In the genomic region with DNA sequence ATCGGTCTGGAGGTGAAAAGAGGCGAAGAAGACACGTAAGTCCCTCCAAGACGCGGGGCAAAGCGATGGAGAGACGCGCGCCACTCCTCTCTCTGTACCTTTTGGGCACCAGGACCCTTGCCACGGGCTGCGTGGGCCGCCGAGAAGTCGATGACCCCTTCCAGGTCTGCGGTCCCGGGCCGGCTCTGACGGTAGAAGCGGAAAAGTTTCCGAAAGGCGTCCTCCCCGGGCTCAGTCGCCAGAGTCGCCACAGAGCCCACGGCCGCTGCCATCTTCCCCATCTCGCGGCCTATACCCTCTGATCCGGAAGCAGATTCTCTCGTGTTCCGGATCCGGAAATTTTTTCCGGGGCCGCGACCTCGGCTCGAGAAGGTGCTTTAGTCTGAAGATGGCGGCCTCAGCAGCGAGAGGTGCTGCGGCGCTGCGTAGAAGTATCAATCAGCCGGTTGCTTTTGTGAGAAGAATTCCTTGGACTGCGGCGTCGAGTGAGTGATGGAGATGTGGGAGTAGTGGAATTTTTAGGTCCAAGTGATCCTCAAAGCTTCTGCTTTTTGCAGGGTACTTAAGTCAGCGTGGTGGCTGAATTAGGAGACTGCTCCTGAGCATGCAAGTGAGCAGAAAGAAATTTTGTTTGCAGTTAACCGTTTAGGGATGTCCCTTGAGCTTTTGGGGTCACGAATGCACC, we compare ENCODE assay signal across 1 cellular context.
TF ChIP-seq lines count a peak whose summit lies in the region.

TSS of gene ALKBH1 (minus strand) at position 300 of the 685 bp plus-strand sequence. CDS start at position 281, 19 bp downstream.
TSS of gene SLIRP (plus strand) at position 380 of the 685 bp plus-strand sequence. CDS start at position 389, 9 bp downstream.

TF ChIP-seq in HepG2, 621 proteins besides CTCF, POLR2A, EP300 and RAD21 (continued from another document and continues in another):
- no peak for TF ChIP-seq FOXA1 (IDR thresholded peaks at IDR 0.05)
- no peak for TF ChIP-seq FOXA1 (CRISPR knock-in tag; IDR thresholded peaks at IDR 0.05)
- TF ChIP-seq, protein P1, sequence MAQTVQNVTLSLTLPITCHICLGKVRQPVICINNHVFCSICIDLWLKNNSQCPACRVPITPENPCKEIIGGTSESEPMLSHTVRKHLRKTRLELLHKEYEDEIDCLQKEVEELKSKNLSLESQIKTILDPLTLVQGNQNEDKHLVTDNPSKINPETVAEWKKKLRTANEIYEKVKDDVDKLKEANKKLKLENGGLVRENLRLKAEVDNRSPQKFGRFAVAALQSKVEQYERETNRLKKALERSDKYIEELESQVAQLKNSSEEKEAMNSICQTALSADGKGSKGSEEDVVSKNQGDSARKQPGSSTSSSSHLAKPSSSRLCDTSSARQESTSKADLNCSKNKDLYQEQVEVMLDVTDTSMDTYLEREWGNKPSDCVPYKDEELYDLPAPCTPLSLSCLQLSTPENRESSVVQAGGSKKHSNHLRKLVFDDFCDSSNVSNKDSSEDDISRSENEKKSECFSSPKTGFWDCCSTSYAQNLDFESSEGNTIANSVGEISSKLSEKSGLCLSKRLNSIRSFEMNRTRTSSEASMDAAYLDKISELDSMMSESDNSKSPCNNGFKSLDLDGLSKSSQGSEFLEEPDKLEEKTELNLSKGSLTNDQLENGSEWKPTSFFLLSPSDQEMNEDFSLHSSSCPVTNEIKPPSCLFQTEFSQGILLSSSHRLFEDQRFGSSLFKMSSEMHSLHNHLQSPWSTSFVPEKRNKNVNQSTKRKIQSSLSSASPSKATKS (CRISPR knock-in tag; IDR thresholded peaks at IDR 0.05), result no peak
- TF ChIP-seq, protein P2, sequence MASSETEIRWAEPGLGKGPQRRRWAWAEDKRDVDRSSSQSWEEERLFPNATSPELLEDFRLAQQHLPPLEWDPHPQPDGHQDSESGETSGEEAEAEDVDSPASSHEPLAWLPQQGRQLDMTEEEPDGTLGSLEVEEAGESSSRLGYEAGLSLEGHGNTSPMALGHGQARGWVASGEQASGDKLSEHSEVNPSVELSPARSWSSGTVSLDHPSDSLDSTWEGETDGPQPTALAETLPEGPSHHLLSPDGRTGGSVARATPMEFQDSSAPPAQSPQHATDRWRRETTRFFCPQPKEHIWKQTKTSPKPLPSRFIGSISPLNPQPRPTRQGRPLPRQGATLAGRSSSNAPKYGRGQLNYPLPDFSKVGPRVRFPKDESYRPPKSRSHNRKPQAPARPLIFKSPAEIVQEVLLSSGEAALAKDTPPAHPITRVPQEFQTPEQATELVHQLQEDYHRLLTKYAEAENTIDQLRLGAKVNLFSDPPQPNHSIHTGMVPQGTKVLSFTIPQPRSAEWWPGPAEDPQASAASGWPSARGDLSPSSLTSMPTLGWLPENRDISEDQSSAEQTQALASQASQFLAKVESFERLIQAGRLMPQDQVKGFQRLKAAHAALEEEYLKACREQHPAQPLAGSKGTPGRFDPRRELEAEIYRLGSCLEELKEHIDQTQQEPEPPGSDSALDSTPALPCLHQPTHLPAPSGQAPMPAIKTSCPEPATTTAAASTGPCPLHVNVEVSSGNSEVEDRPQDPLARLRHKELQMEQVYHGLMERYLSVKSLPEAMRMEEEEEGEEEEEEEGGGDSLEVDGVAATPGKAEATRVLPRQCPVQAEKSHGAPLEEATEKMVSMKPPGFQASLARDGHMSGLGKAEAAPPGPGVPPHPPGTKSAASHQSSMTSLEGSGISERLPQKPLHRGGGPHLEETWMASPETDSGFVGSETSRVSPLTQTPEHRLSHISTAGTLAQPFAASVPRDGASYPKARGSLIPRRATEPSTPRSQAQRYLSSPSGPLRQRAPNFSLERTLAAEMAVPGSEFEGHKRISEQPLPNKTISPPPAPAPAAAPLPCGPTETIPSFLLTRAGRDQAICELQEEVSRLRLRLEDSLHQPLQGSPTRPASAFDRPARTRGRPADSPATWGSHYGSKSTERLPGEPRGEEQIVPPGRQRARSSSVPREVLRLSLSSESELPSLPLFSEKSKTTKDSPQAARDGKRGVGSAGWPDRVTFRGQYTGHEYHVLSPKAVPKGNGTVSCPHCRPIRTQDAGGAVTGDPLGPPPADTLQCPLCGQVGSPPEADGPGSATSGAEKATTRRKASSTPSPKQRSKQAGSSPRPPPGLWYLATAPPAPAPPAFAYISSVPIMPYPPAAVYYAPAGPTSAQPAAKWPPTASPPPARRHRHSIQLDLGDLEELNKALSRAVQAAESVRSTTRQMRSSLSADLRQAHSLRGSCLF (CRISPR knock-in tag; IDR thresholded peaks at IDR 0.05; ENCODE audit: borderline replicate concordance), result no peak; the same call in 1 of the 2 replicates
- TF ChIP-seq ZNF142 (CRISPR knock-in tag; IDR thresholded peaks at IDR 0.05), result peak; percentile 59
- TF ChIP-seq ZNF17 (CRISPR knock-in tag; IDR thresholded peaks at IDR 0.05), result no peak
- TF ChIP-seq ZNF121 (CRISPR knock-in tag; IDR thresholded peaks at IDR 0.05), result no peak
- TF ChIP-seq, protein P3, sequence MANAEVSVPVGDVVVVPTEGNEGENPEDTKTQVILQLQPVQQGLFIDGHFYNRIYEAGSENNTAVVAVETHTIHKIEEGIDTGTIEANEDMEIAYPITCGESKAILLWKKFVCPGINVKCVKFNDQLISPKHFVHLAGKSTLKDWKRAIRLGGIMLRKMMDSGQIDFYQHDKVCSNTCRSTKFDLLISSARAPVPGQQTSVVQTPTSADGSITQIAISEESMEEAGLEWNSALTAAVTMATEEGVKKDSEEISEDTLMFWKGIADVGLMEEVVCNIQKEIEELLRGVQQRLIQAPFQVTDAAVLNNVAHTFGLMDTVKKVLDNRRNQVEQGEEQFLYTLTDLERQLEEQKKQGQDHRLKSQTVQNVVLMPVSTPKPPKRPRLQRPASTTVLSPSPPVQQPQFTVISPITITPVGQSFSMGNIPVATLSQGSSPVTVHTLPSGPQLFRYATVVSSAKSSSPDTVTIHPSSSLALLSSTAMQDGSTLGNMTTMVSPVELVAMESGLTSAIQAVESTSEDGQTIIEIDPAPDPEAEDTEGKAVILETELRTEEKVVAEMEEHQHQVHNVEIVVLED (CRISPR knock-in tag; IDR thresholded peaks at IDR 0.05; ENCODE audit: borderline replicate concordance), result peak; percentile 60; the same call in 1 of the 2 replicates
- TF ChIP-seq TCF12 (IDR thresholded peaks at IDR 0.05), result no peak
- no peak for TF ChIP-seq TCF12 (CRISPR knock-in tag; IDR thresholded peaks at IDR 0.05)
- TF ChIP-seq, protein P4, sequence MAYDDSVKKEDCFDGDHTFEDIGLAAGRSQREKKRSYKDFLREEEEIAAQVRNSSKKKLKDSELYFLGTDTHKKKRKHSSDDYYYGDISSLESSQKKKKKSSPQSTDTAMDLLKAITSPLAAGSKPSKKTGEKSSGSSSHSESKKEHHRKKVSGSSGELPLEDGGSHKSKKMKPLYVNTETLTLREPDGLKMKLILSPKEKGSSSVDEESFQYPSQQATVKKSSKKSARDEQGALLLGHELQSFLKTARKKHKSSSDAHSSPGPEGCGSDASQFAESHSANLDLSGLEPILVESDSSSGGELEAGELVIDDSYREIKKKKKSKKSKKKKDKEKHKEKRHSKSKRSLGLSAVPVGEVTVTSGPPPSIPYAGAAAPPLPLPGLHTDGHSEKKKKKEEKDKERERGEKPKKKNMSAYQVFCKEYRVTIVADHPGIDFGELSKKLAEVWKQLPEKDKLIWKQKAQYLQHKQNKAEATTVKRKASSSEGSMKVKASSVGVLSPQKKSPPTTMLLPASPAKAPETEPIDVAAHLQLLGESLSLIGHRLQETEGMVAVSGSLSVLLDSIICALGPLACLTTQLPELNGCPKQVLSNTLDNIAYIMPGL (CRISPR knock-in tag; IDR thresholded peaks at IDR 0.05; ENCODE audit: borderline replicate concordance in 1 of 2, low read depth in 1 of 2), result peak in 1 of 2 experiments; percentile 50; a peak in 2 of 4 replicates
- peak; percentile 96 for TF ChIP-seq KMT2A (CRISPR knock-in tag; IDR thresholded peaks at IDR 0.05)
- no peak for TF ChIP-seq ZNF225 (CRISPR knock-in tag; IDR thresholded peaks at IDR 0.05)
- no peak for TF ChIP-seq ZNF724P (CRISPR knock-in tag; IDR thresholded peaks at IDR 0.05; ENCODE audit: borderline replicate concordance)
- 0 out of 2 replicates have a peak, but pooled peaks have one; percentile 18 for TF ChIP-seq ZNF557 (CRISPR knock-in tag; IDR thresholded peaks at IDR 0.05)
- no peak for TF ChIP-seq SALL2 (CRISPR knock-in tag; IDR thresholded peaks at IDR 0.05)
- no peak for TF ChIP-seq NBN (conservative IDR thresholded peaks at IDR 0.05)
- no peak for TF ChIP-seq TCF7 (IDR thresholded peaks at IDR 0.05; ENCODE audit: low read depth)
- TF ChIP-seq GTF3A (CRISPR knock-in tag; conservative IDR thresholded peaks at IDR 0.05), result no peak
- TF ChIP-seq ZNF674 (CRISPR knock-in tag; IDR thresholded peaks at IDR 0.05; ENCODE audit: low read depth), result no peak
- TF ChIP-seq ZNF780A (CRISPR knock-in tag; IDR thresholded peaks at IDR 0.05), result no peak
- TF ChIP-seq SCMH1 (CRISPR knock-in tag; IDR thresholded peaks at IDR 0.05; ENCODE audit: borderline replicate concordance), result no peak
- TF ChIP-seq ZNF253 (CRISPR knock-in tag; IDR thresholded peaks at IDR 0.05; ENCODE audit: borderline replicate concordance), result no peak
- TF ChIP-seq MEIS2 (CRISPR knock-in tag; IDR thresholded peaks at IDR 0.05), result peak; percentile 37; the same call in 1 of the 2 replicates
- TF ChIP-seq PHF8 (CRISPR knock-in tag; IDR thresholded peaks at IDR 0.05), result peak; percentile 92
- TF ChIP-seq RXRB (CRISPR knock-in tag; IDR thresholded peaks at IDR 0.05; ENCODE audit: borderline replicate concordance), result peak; percentile 78; the same call in 1 of the 2 replicates
- no peak for TF ChIP-seq DPF2 (CRISPR knock-in tag; IDR thresholded peaks at IDR 0.05; ENCODE audit: borderline replicate concordance, low read depth)
- no peak for TF ChIP-seq ZFP36 (IDR thresholded peaks at IDR 0.05; ENCODE audit: borderline replicate concordance, low read depth, low read length, partially characterized antibody)
- TF ChIP-seq, protein P5, sequence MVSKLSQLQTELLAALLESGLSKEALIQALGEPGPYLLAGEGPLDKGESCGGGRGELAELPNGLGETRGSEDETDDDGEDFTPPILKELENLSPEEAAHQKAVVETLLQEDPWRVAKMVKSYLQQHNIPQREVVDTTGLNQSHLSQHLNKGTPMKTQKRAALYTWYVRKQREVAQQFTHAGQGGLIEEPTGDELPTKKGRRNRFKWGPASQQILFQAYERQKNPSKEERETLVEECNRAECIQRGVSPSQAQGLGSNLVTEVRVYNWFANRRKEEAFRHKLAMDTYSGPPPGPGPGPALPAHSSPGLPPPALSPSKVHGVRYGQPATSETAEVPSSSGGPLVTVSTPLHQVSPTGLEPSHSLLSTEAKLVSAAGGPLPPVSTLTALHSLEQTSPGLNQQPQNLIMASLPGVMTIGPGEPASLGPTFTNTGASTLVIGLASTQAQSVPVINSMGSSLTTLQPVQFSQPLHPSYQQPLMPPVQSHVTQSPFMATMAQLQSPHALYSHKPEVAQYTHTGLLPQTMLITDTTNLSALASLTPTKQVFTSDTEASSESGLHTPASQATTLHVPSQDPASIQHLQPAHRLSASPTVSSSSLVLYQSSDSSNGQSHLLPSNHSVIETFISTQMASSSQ (IDR thresholded peaks at IDR 0.05; ENCODE audit: low read depth), result no peak
- TF ChIP-seq, protein P5 (CRISPR knock-in tag; IDR thresholded peaks at IDR 0.05; ENCODE audit: borderline replicate concordance), result no peak
- TF ChIP-seq EEA1 (CRISPR knock-in tag; IDR thresholded peaks at IDR 0.05; ENCODE audit: borderline replicate concordance), result no peak
- TF ChIP-seq ADNP (CRISPR knock-in tag; IDR thresholded peaks at IDR 0.05), result no peak
- TF ChIP-seq RARA (CRISPR knock-in tag; IDR thresholded peaks at IDR 0.05), result peak; percentile 59
- no peak; the same call in 1 of the 2 replicates for TF ChIP-seq ATF7-NPFF (CRISPR knock-in tag; IDR thresholded peaks at IDR 0.05; ENCODE audit: low read depth)
- peak; percentile 69 for TF ChIP-seq BRD4 (CRISPR knock-in tag; IDR thresholded peaks at IDR 0.05)
- peak; percentile 86; the same call in 1 of the 2 replicates for TF ChIP-seq DMAP1 (CRISPR knock-in tag; IDR thresholded peaks at IDR 0.05)
- no peak for TF ChIP-seq ARHGAP35 (CRISPR knock-in tag; IDR thresholded peaks at IDR 0.05; ENCODE audit: borderline replicate concordance)
- no peak for TF ChIP-seq CEBPG (CRISPR knock-in tag; IDR thresholded peaks at IDR 0.05)
